ENCODE assay signal across 1 cellular context in the genomic region with DNA sequence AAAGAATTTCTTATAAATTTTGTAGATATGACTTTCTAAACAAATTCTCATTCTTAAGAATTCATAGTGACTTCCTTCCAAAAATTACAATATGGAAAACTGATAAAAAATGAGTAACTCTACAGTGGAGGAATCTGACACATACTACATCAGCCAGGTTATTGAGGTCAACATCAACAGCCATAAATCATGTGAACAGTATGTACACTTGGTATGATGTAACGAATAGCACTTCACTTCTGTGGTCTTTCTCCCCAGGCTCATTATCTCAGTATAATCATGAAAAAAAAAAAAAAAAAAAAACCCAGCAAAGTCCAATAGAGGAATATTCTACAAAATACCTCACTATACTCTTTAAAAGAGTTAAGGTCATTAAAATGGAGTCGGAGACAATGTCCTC.
TF ChIP-seq lines count a peak whose summit lies in the region.

No MANE protein-coding gene starts in this region.

TF ChIP-seq in K562, 482 proteins besides CTCF, POLR2A, EP300 and RAD21:
- TF ChIP-seq, protein P1, sequence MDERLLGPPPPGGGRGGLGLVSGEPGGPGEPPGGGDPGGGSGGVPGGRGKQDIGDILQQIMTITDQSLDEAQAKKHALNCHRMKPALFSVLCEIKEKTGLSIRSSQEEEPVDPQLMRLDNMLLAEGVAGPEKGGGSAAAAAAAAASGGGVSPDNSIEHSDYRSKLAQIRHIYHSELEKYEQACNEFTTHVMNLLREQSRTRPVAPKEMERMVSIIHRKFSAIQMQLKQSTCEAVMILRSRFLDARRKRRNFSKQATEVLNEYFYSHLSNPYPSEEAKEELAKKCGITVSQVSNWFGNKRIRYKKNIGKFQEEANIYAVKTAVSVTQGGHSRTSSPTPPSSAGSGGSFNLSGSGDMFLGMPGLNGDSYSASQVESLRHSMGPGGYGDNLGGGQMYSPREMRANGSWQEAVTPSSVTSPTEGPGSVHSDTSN (CRISPR knock-in tag; IDR thresholded peaks at IDR 0.05; ENCODE audit: low read depth), result no peak
- TF ChIP-seq, protein P1 (tag; conservative IDR thresholded peaks at IDR 0.05; ENCODE audit: low read depth), result peak; percentile 63
- TF ChIP-seq TEAD4 (IDR thresholded peaks at IDR 0.05; ENCODE audit: low read length), result no peak
- TF ChIP-seq TEAD4 (CRISPR knock-in tag; IDR thresholded peaks at IDR 0.05; ENCODE audit: borderline replicate concordance), result no peak
- peak; percentile 89 for TF ChIP-seq MEIS2 (IDR thresholded peaks at IDR 0.05; ENCODE audit: partially characterized antibody)
- no peak for TF ChIP-seq SNIP1 (IDR thresholded peaks at IDR 0.05; ENCODE audit: low read depth)
- peak in 1 of 2 experiments; percentile 42; a peak in 2 of 4 replicates for TF ChIP-seq FOXA3 (CRISPR knock-in tag; conservative IDR thresholded peaks at IDR 0.05 in 1 of 2, IDR thresholded peaks at IDR 0.05 in 1 of 2)
- no peak for TF ChIP-seq ZC3H11A (IDR thresholded peaks at IDR 0.05; ENCODE audit: low read depth, low read length)
- TF ChIP-seq XRCC4 (IDR thresholded peaks at IDR 0.05; ENCODE audit: extremely low read depth, insufficient read depth, insufficient read length), result no peak
- TF ChIP-seq, protein P2, sequence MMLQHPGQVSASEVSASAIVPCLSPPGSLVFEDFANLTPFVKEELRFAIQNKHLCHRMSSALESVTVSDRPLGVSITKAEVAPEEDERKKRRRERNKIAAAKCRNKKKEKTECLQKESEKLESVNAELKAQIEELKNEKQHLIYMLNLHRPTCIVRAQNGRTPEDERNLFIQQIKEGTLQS (IDR thresholded peaks at IDR 0.05), result 0 out of 2 replicates have a peak, but pooled peaks have one; percentile 20
- TF ChIP-seq, protein P2 (CRISPR knock-in tag; conservative IDR thresholded peaks at IDR 0.05), result no peak
- no peak for TF ChIP-seq CEBPG (CRISPR knock-in tag; IDR thresholded peaks at IDR 0.05)
- peak in 1 of 2 experiments; percentile 59; a peak in 2 of 4 replicates for TF ChIP-seq CEBPG (tag; conservative IDR thresholded peaks at IDR 0.05 in 1 of 2, IDR thresholded peaks at IDR 0.05 in 1 of 2)
- TF ChIP-seq, protein P3, sequence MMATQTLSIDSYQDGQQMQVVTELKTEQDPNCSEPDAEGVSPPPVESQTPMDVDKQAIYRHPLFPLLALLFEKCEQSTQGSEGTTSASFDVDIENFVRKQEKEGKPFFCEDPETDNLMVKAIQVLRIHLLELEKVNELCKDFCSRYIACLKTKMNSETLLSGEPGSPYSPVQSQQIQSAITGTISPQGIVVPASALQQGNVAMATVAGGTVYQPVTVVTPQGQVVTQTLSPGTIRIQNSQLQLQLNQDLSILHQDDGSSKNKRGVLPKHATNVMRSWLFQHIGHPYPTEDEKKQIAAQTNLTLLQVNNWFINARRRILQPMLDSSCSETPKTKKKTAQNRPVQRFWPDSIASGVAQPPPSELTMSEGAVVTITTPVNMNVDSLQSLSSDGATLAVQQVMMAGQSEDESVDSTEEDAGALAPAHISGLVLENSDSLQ (IDR thresholded peaks at IDR 0.05), result peak; percentile 75; the same call in 1 of the 2 replicates
- no peak for TF ChIP-seq ZNF830 (CRISPR knock-in tag; IDR thresholded peaks at IDR 0.05)
- no peak for TF ChIP-seq RNF2 (IDR thresholded peaks at IDR 0.05)
- TF ChIP-seq JUND (IDR thresholded peaks at IDR 0.05; ENCODE audit: borderline replicate concordance, low read depth, low read length), result 0 out of 2 replicates have a peak, but pooled peaks have one; percentile 8
- no peak for TF ChIP-seq JUND (tag; IDR thresholded peaks at IDR 0.05; ENCODE audit: borderline replicate concordance, low read depth, low read length)
